Comparison of ENCODE assay signal across 36 cellular contexts in genomic region chr6:117473401-117473800, GRCh38. TPM values are rescaled to one million over a fixed set of nuclear protein-coding genes. Genes with fewer than 3 reads are reported as not detected.
"Had no signal": no experiment of that assay in that cellular context is flagged by ENCODE, and none has a peak within 500 bp of the region (broad histone marks: within the 10 kb centered on the region; RNA-seq: fewer than 3 reads in every experiment).

No MANE protein-coding gene starts in this region.

- H3K4me1 ChIP-seq: ascending aorta, body of pancreas, breast epithelium had no signal

- H3K27me3 ChIP-seq: adrenal gland, ascending aorta, body of pancreas, brain microvascular endothelial cell, breast epithelium, cardiac muscle cell had no signal

- H3K27ac ChIP-seq: adrenal gland, ascending aorta, body of pancreas, brain microvascular endothelial cell, breast epithelium, cardiac muscle cell had no signal

- ATAC-seq: activated naive CD4-positive, alpha-beta T cell treated with anti-CD3 and anti-CD28 coated beads, Interleukin-2, amount 50 U/mL, for 72 hours; activated naive CD8-positive, alpha-beta T cell treated with anti-CD3 and anti-CD28 coated beads, Interleukin-2, amount 50 U/mL, for 24 hours; activated T-cell treated with anti-CD3 and anti-CD28 coated beads, Interleukin-2, amount 50 U/mL, for 4 hours; activated T-cell treated with anti-CD3 and anti-CD28 coated beads, Interleukin-2, amount 50 U/mL, for 72 hours; activated T-helper 17 cell treated with anti-CD3 and anti-CD28 coated beads, Interleukin-2, amount 50 U/mL, for 72 hours; body of pancreas had no signal

- H3K36me3 ChIP-seq: adrenal gland, ascending aorta, brain microvascular endothelial cell, breast epithelium, cardiac muscle cell had no signal

- DNase-seq: activated effector memory CD4-positive, alpha-beta T cell treated with anti-CD3 and anti-CD28 coated beads, Interleukin-2, amount 50 U/mL, for 16 hours; activated effector memory CD4-positive, alpha-beta T cell treated with Interleukin-2 at 50 U/mL for 16 hours; activated gamma-delta T cell; activated gamma-delta T cell treated with Interleukin-2 at 50 U/mL for 16 hours; activated naive CD4-positive, alpha-beta T cell; activated naive CD4-positive, alpha-beta T cell treated with anti-CD3 and anti-CD28 coated beads for 36 hours; activated naive CD4-positive, alpha-beta T cell treated with anti-CD3 and anti-CD28 coated beads, Interleukin-2, amount 10 ng/mL, durations not matched to agents 7 days and 5 days; activated naive CD4-positive, alpha-beta T cell treated with anti-CD3 and anti-CD28 coated beads, Interleukin-2, amount 50 U/mL, for 16 hours; activated naive CD4-positive, alpha-beta T cell treated with Interleukin-2 at 50 U/mL for 16 hours; activated naive CD8-positive, alpha-beta T cell treated with anti-CD3 and anti-CD28 coated beads for 36 hours; activated naive CD8-positive, alpha-beta T cell treated with anti-CD3 and anti-CD28 coated beads, Interleukin-2, amount 10 ng/mL, durations not matched to agents 7 days and 5 days; activated naive CD8-positive, alpha-beta T cell treated with anti-CD3 and anti-CD28 coated beads, Interleukin-2, amount 50 U/mL, for 24 hours; activated T-cell treated with anti-CD3 and anti-CD28 coated beads, Interleukin-2, amount 50 U/mL, for 24 hours; activated T-cell treated with anti-CD3 and anti-CD28 coated beads, Interleukin-2, amount 50 U/mL, for 4 hours; activated T-cell treated with anti-CD3 and anti-CD28 coated beads, Interleukin-2, amount 50 U/mL, for 48 hours; activated T-cell treated with anti-CD3 and anti-CD28 coated beads, Interleukin-2, amount 50 U/mL, for 72 hours; adrenal gland; amniotic stem cell; amygdala; anterior cingulate cortex; aorta; body of pancreas; brain microvascular endothelial cell; caudate nucleus; central memory CD4-positive, alpha-beta T cell; cerebellar nuclear complex had no signal

- H3K4me3 ChIP-seq: adrenal gland, ascending aorta, body of pancreas, breast epithelium, cardiac muscle cell had no signal

- H3K9me3 ChIP-seq: adrenal gland, ascending aorta, body of pancreas, breast epithelium had no signal

RNA-seq across cellular contexts. Expression of gene ROS1, which starts 47.7 kb away (rescaled TPM):
- total RNA-seq: activated naive CD4-positive, alpha-beta T cell treated with anti-CD3 and anti-CD28 coated beads for 36 hours; activated naive CD4-positive, alpha-beta T cell treated with anti-CD3 and anti-CD28 coated beads, Interleukin-2, amount 50 U/mL, for 72 hours; activated naive CD8-positive, alpha-beta T cell treated with anti-CD3 and anti-CD28 coated beads for 36 hours; activated naive CD8-positive, alpha-beta T cell treated with anti-CD3 and anti-CD28 coated beads, Interleukin-2, amount 10 ng/mL, durations not matched to agents 7 days and 5 days; activated T-cell treated with anti-CD3 and anti-CD28 coated beads, Interleukin-2, amount 50 U/mL, for 72 hours; activated T-helper 1 cell treated with anti-CD3 and anti-CD28 coated beads, Interleukin-12 subunit alpha, Interleukin-12 subunit beta, Interleukin-2, Interleukin-4 antibody, amounts not matched to agents 30 ng/mL and 10 ng/mL and 1 ng/mL, durations not matched to agents 14 hours and 24 hours and 36 hours; activated T-helper 17 cell treated with anti-CD3 and anti-CD28 coated beads, Interleukin-2, amount 50 U/mL, for 72 hours; activated T-helper 2 cell treated with anti-CD3 and anti-CD28 coated beads, Interferon-gamma antibody, Interleukin-2, Interleukin-4, amounts not matched to agents 10 μg/mL and 5 μg/mL and 100 μg/mL, durations not matched to agents 14 hours and 24 hours and 36 hours; ascending aorta; astrocyte; body of pancreas; cardiac muscle cell; cerebellum; chondrocyte had no signal
- polyA plus RNA-seq: adrenal gland, aorta, cardiac muscle cell had no signal
